Comparison of ENCODE assay signal across 13 cellular contexts in the genomic region with DNA sequence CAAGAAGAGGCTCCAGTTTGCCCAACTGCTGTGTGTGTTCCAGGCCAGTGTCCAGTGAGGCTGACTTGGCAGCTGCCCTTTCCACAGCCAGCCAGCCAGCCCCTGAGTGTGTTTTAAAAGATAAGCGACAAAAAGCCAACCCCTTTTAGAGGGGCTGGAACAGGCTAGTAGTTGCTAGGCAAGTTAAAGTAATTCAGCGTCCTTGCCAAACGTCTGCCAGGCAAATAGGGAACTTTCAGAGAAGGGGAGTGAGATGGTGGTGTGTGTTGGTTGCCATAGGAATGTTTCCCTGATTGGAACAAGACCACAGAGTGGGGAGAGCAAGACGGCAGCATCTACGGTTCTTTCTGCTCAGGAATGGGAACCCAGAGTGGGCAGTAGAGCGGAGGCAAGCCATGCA.
A peak's percentile ranks its signal among the peaks of the same experiment; 100 is the strongest.
DNase-seq lines count a peak whose midpoint lies in the region; ATAC-seq, FAIRE-seq and TF ChIP-seq lines count a peak whose summit lies in the region.
"Had no signal": no experiment of that assay in that cellular context is flagged by ENCODE, and none has a peak within 500 bp of the region (broad histone marks: within the 10 kb centered on the region; RNA-seq: fewer than 3 reads in every experiment).

No MANE protein-coding gene starts in this region.

- H3K4me3 ChIP-seq in kidney (ENCODE audit: low read length in 2 of 2): no peak overlapping the region
- H3K4me3 ChIP-seq: spleen had no signal

- H3K27ac ChIP-seq in kidney (ENCODE audit: low read depth in 2 of 2, low read length in 2 of 2): no peak overlapping the region
- H3K27ac ChIP-seq: spleen had no signal

- no peak for TF ChIP-seq CTCF in kidney (IDR thresholded peaks at IDR 0.05; ENCODE audit: borderline replicate concordance, extremely low read depth, insufficient read depth)

- H3K27me3 Mint-ChIP-seq in stimulated activated naive B cell treated with anti-CD40 and anti-IgM and Interleukin-4, amounts not matched to agents 10 μg/mL and 1 μg/mL and 100 μg/mL, for 72 hours: peaks cover 0 to 6% of the 10 kb centered on the region in 2 donors

- H3K27ac Mint-ChIP-seq in stimulated activated naive B cell treated with anti-CD40 and anti-IgM and Interleukin-4, amounts not matched to agents 10 μg/mL and 1 μg/mL and 100 μg/mL, for 72 hours: no peak overlapping the region
- H3K27ac Mint-ChIP-seq: CD4-positive, alpha-beta T cell; naive thymus-derived CD4-positive, alpha-beta T cell had no signal

- DNase-seq in HT1080 (ENCODE audit: low read depth) (peak; percentile 17), globus pallidus (ENCODE audit: low spot score) (peak; percentile 68), nucleus accumbens (lab: John Stamatoyannopoulos, UW) (peak in 50 of 56 donors; percentile 4 to 78 (median 36)), HT-29 (ENCODE audit: low spot score) (no peak), kidney (no peak)
- no peak for DNase-seq in stimulated activated naive B cell treated with anti-CD40 and anti-IgM and Interleukin-4, amounts not matched to agents 10 μg/mL and 1 μg/mL and 100 μg/mL, for 72 hours
- DNase-seq: CD4-positive, alpha-beta T cell; GOT3; naive thymus-derived CD4-positive, alpha-beta T cell; NCI-H2171 treated with DMSO at 0.1 percent for 48 hours; spleen had no signal

- ATAC-seq in SK-N-SH treated with all-trans-retinoic acid at 6 μM for 48 hours: peak; percentile 90
- no peak for ATAC-seq in stimulated activated naive B cell treated with anti-CD40 and anti-IgM and Interleukin-4, amounts not matched to agents 10 μg/mL and 1 μg/mL and 100 μg/mL, for 72 hours (replicated peaks)
- ATAC-seq in HG02610 (IDR thresholded peaks at IDR 0.05; ENCODE audit: unreplicated experiment): no peak
- ATAC-seq: naive thymus-derived CD4-positive, alpha-beta T cell had no signal

- no peak overlapping the region for H3K4me3 Mint-ChIP-seq in stimulated activated naive B cell treated with anti-CD40 and anti-IgM and Interleukin-4, amounts not matched to agents 10 μg/mL and 1 μg/mL and 100 μg/mL, for 72 hours
- H3K4me3 Mint-ChIP-seq: CD4-positive, alpha-beta T cell; naive thymus-derived CD4-positive, alpha-beta T cell had no signal

- H3K9ac ChIP-seq in kidney (ENCODE audit: low read length in 2 of 2): no peak overlapping the region

- no peaks in the 10 kb centered on the region for H3K4me1 Mint-ChIP-seq in stimulated activated naive B cell treated with anti-CD40 and anti-IgM and Interleukin-4, amounts not matched to agents 10 μg/mL and 1 μg/mL and 100 μg/mL, for 72 hours

- H3K36me3 Mint-ChIP-seq in stimulated activated naive B cell treated with anti-CD40 and anti-IgM and Interleukin-4, amounts not matched to agents 10 μg/mL and 1 μg/mL and 100 μg/mL, for 72 hours: no peaks in the 10 kb centered on the region
- H3K36me3 Mint-ChIP-seq: naive thymus-derived CD4-positive, alpha-beta T cell had no signal

- no peak for FAIRE-seq in kidney (lab: Jason Lieb, UNC)

- intact Hi-C loops in kidney (cut with DNase I): no loop called here

- no peaks in the 10 kb centered on the region for H3K9me3 ChIP-seq in kidney (ENCODE audit: control insufficient read depth in 1 of 2, low read length in 2 of 2)
- H3K9me3 ChIP-seq: spleen had no signal

- H3K36me3 ChIP-seq in kidney (ENCODE audit: control insufficient read depth in 1 of 2, insufficient read depth in 2 of 2, low read length in 2 of 2): no peaks in the 10 kb centered on the region
- H3K36me3 ChIP-seq: spleen had no signal

- no peaks in the 10 kb centered on the region for H3K9me3 Mint-ChIP-seq in stimulated activated naive B cell treated with anti-CD40 and anti-IgM and Interleukin-4, amounts not matched to agents 10 μg/mL and 1 μg/mL and 100 μg/mL, for 72 hours
- H3K9me3 Mint-ChIP-seq: CD4-positive, alpha-beta T cell had no signal

- H3K4me1 ChIP-seq in kidney (ENCODE audit: control insufficient read depth in 1 of 2, insufficient read depth in 1 of 2, low read depth in 1 of 2, low read length in 2 of 2): no peaks in the 10 kb centered on the region

TF ChIP-seq in SK-N-SH treated with all-trans-retinoic acid at 6 μM for 48 hours, 23 proteins besides CTCF, POLR2A, EP300 and RAD21:
- no peak for TF ChIP-seq ARNTL (CRISPR knock-in tag; IDR thresholded peaks at IDR 0.05; ENCODE audit: borderline replicate concordance, low read depth)
- no peak for TF ChIP-seq CSDC2 (CRISPR knock-in tag; IDR thresholded peaks at IDR 0.05)
- TF ChIP-seq, protein P1, sequence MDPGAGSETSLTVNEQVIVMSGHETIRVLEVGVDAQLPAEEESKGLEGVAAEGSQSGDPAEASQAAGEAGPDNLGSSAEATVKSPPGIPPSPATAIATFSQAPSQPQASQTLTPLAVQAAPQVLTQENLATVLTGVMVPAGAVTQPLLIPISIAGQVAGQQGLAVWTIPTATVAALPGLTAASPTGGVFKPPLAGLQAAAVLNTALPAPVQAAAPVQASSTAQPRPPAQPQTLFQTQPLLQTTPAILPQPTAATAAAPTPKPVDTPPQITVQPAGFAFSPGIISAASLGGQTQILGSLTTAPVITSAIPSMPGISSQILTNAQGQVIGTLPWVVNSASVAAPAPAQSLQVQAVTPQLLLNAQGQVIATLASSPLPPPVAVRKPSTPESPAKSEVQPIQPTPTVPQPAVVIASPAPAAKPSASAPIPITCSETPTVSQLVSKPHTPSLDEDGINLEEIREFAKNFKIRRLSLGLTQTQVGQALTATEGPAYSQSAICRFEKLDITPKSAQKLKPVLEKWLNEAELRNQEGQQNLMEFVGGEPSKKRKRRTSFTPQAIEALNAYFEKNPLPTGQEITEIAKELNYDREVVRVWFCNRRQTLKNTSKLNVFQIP (CRISPR knock-in tag; IDR thresholded peaks at IDR 0.05; ENCODE audit: borderline replicate concordance, low read depth): no peak
- TF ChIP-seq TCF4 (CRISPR knock-in tag; IDR thresholded peaks at IDR 0.05; ENCODE audit: borderline replicate concordance): peak; percentile 54; the same call in 1 of the 2 replicates
- TF ChIP-seq ZNF8 (CRISPR knock-in tag; IDR thresholded peaks at IDR 0.05): no peak
- TF ChIP-seq ZC3H10 (CRISPR knock-in tag; IDR thresholded peaks at IDR 0.05): no peak
- no peak for TF ChIP-seq ZFP3 (CRISPR knock-in tag; IDR thresholded peaks at IDR 0.05)
TF ChIP-seq in SK-N-SH treated with all-trans-retinoic acid at 6 μM for 48 hours: peak in this region for 1.

Comparison
In these comparisons a context has a peak if more than half of its experiments do, and no peak if none do; other contexts are left out.
1. DNase-seq: peak in HT1080 (single experiment), globus pallidus (single experiment) and nucleus accumbens (50 of 56); none in stimulated activated naive B cell treated with anti-CD40 and anti-IgM and Interleukin-4, amounts not matched to agents 10 μg/mL and 1 μg/mL and 100 μg/mL, for 72 hours (single experiment), HT-29 (single experiment) and kidney (single experiment).